Comparison of ENCODE assay signal across 1 cellular context in genomic region chr2:3303583-3304406, GRCh38.
TF ChIP-seq lines count a peak whose summit lies in the region.

No MANE protein-coding gene starts in this region.

TF ChIP-seq in HepG2, 621 proteins besides CTCF, POLR2A, EP300 and RAD21 (continued from another document):
- TF ChIP-seq HOMEZ (CRISPR knock-in tag; IDR thresholded peaks at IDR 0.05; ENCODE audit: low read depth), result peak; percentile 58; the same call in 1 of the 2 replicates
- no peak for TF ChIP-seq NR1H2 (CRISPR knock-in tag; IDR thresholded peaks at IDR 0.05; ENCODE audit: borderline replicate concordance, low read depth)
- TF ChIP-seq ZBTB43 (CRISPR knock-in tag; conservative IDR thresholded peaks at IDR 0.05), result no peak
- TF ChIP-seq ZNF441 (CRISPR knock-in tag; IDR thresholded peaks at IDR 0.05; ENCODE audit: borderline replicate concordance), result peak; percentile 49; the same call in 1 of the 2 replicates
- no peak for TF ChIP-seq ZNF20 (CRISPR knock-in tag; IDR thresholded peaks at IDR 0.05)
- TF ChIP-seq ZNF263 (CRISPR knock-in tag; IDR thresholded peaks at IDR 0.05), result peak; percentile 54; the same call in 1 of the 2 replicates
- 0 out of 2 replicates have a peak, but pooled peaks have one; percentile 24 for TF ChIP-seq SPEN (CRISPR knock-in tag; IDR thresholded peaks at IDR 0.05; ENCODE audit: low read depth)
- TF ChIP-seq ETV6 (CRISPR knock-in tag; conservative IDR thresholded peaks at IDR 0.05), result 0 out of 2 replicates have a peak, but pooled peaks have one; percentile 26
- TF ChIP-seq ZNF776 (CRISPR knock-in tag; IDR thresholded peaks at IDR 0.05), result no peak
- peak; percentile 98 for TF ChIP-seq SOX5 (CRISPR knock-in tag; IDR thresholded peaks at IDR 0.05; ENCODE audit: borderline replicate concordance)
- peak; percentile 42; the same call in 1 of the 2 replicates for TF ChIP-seq MED1 (CRISPR knock-in tag; IDR thresholded peaks at IDR 0.05)
- TF ChIP-seq E2F5 (CRISPR knock-in tag; conservative IDR thresholded peaks at IDR 0.05), result peak; percentile 79
- peak; percentile 64; the same call in 1 of the 2 replicates for TF ChIP-seq RXRA (CRISPR knock-in tag; IDR thresholded peaks at IDR 0.05)
- peak; percentile 24 to 37; a peak in 1 of 4 replicates for TF ChIP-seq ATF4 (CRISPR knock-in tag; IDR thresholded peaks at IDR 0.05)
- TF ChIP-seq ZNF564 (CRISPR knock-in tag; IDR thresholded peaks at IDR 0.05), result 0 out of 2 replicates have a peak, but pooled peaks have one; percentile 24
- no peak for TF ChIP-seq ZNF367 (CRISPR knock-in tag; IDR thresholded peaks at IDR 0.05; ENCODE audit: borderline replicate concordance)
